Comparison of ENCODE assay signal across 12 cellular contexts in genomic region chr22:33785283-33785991, GRCh38.
DNase-seq lines count a peak whose midpoint lies in the region; ATAC-seq and TF ChIP-seq lines count a peak whose summit lies in the region.
"Had no signal": no experiment of that assay in that cellular context is flagged by ENCODE, and none has a peak within 500 bp of the region (broad histone marks: within the 10 kb centered on the region; RNA-seq: fewer than 3 reads in every experiment).

No MANE protein-coding gene starts in this region.

- no peaks in the 10 kb centered on the region for H3K4me1 Mint-ChIP-seq in stimulated activated naive CD8-positive, alpha-beta T cell treated with anti-CD3 and anti-CD28 coated beads, Interleukin-15, amount 100 ng/mL, for 72 hours
- no peaks in the 10 kb centered on the region for H3K4me1 Mint-ChIP-seq in activated naive CD4-positive, alpha-beta T cell treated with anti-CD3 and anti-CD28 coated beads, Interleukin-2, amount 10 ng/mL, durations not matched to agents 7 days and 5 days

- H3K27ac Mint-ChIP-seq in stimulated activated naive CD8-positive, alpha-beta T cell treated with anti-CD3 and anti-CD28 coated beads, Interleukin-15, amount 100 ng/mL, for 72 hours: no peak overlapping the region
- no peak overlapping the region for H3K27ac Mint-ChIP-seq in activated naive CD4-positive, alpha-beta T cell treated with anti-CD3 and anti-CD28 coated beads, Interleukin-2, amount 10 ng/mL, durations not matched to agents 7 days and 5 days
- H3K27ac Mint-ChIP-seq: CD4-positive, alpha-beta T cell; dendritic cell treated with granulocyte-macrophage colony-stimulating factor and Interleukin-4, amounts not matched to agents 40 ng/mL and 50 ng/mL, for 4 days had no signal

- no peak for TF ChIP-seq RAD21 in SK-N-SH (IDR thresholded peaks at IDR 0.05; ENCODE audit: low read length)

- no peak for TF ChIP-seq CTCF in SK-N-SH (IDR thresholded peaks at IDR 0.05)

- H3K4me3 ChIP-seq in SK-N-SH (ENCODE audit: low read depth in 2 of 2, low read length in 1 of 2): no peak overlapping the region

- H3F3A ChIP-seq in SK-N-SH (replicated peaks; ENCODE audit: insufficient read depth): no peaks in the 10 kb centered on the region

- POLR2A ChIA-PET in SK-N-SH (lab: Yijun Ruan, JAX): no interaction called here

- peak in 1 of 2 experiments; percentile 67; a peak in 2 of 4 replicates for TF ChIP-seq EP300 in SK-N-SH (IDR thresholded peaks at IDR 0.05; ENCODE audit: borderline replicate concordance in 1 of 2, low read depth in 1 of 2, low read length in 1 of 2)

- H2AFZ ChIP-seq in SK-N-SH (ENCODE audit: low read depth): no peak overlapping the region

- peaks cover 1% of the 10 kb centered on the region for H3K36me3 Mint-ChIP-seq in activated naive CD4-positive, alpha-beta T cell treated with anti-CD3 and anti-CD28 coated beads, Interleukin-2, amount 10 ng/mL, durations not matched to agents 7 days and 5 days

- H3K9me3 Mint-ChIP-seq in stimulated activated naive CD8-positive, alpha-beta T cell treated with anti-CD3 and anti-CD28 coated beads, Interleukin-15, amount 100 ng/mL, for 72 hours: peaks cover 27 to 32% of the 10 kb centered on the region in 2 donors
- H3K9me3 Mint-ChIP-seq in activated naive CD4-positive, alpha-beta T cell treated with anti-CD3 and anti-CD28 coated beads, Interleukin-2, amount 10 ng/mL, durations not matched to agents 7 days and 5 days: peaks cover 41% of the 10 kb centered on the region

- no peaks in the 10 kb centered on the region for H3K27me3 ChIP-seq in SK-N-SH (ENCODE audit: insufficient read depth)

- no peaks in the 10 kb centered on the region for H3K9me2 ChIP-seq in SK-N-SH

- peak; percentile 75 for ATAC-seq in stimulated activated naive CD8-positive, alpha-beta T cell treated with anti-CD3 and anti-CD28 coated beads, Interleukin-15, amount 100 ng/mL, for 72 hours
- ATAC-seq in stimulated activated naive CD8-positive, alpha-beta T cell treated with anti-CD3 and anti-CD28 coated beads, Interleukin-15, Interleukin-2, amounts not matched to agents 100 U/mL and 50 U/mL, for 24 hours: no peak
- ATAC-seq in HG02885 (IDR thresholded peaks at IDR 0.05; ENCODE audit: poor library complexity, unreplicated experiment): no peak

- CTCF ChIA-PET in SK-N-SH (lab: Yijun Ruan, JAX): interaction anchor here (0.6 to 1.0 kb wide), 2 partner anchors 19 to 32 kb away, joined by 3 to 4 read pairs; no protein-coding TSS in a partner anchor
- CTCF ChIA-PET in activated naive CD4-positive, alpha-beta T cell treated with anti-CD3 and anti-CD28 coated beads, Interleukin-2, amount 10 ng/mL, durations not matched to agents 7 days and 5 days (lab: Charles Lee): no interaction called here

- no peaks in the 10 kb centered on the region for H3K79me2 ChIP-seq in SK-N-SH (ENCODE audit: insufficient read depth)

- no peak overlapping the region for H3K4me2 ChIP-seq in SK-N-SH

- peaks cover 0 to 6% of the 10 kb centered on the region in 2 experiments; a peak in 2 of 4 replicates for H3K4me1 ChIP-seq in SK-N-SH (ENCODE audit: control insufficient read depth in 1 of 2, insufficient read depth in 2 of 2, low read depth in 1 of 2, low read length in 1 of 2)

- H3K4me3 Mint-ChIP-seq in stimulated activated naive CD8-positive, alpha-beta T cell treated with anti-CD3 and anti-CD28 coated beads, Interleukin-15, amount 100 ng/mL, for 72 hours: no peak overlapping the region
- H3K4me3 Mint-ChIP-seq in activated naive CD4-positive, alpha-beta T cell treated with anti-CD3 and anti-CD28 coated beads, Interleukin-2, amount 10 ng/mL, durations not matched to agents 7 days and 5 days: no peak overlapping the region
- H3K4me3 Mint-ChIP-seq: CD4-positive, alpha-beta T cell; dendritic cell treated with granulocyte-macrophage colony-stimulating factor and Interleukin-4, amounts not matched to agents 40 ng/mL and 50 ng/mL, for 4 days had no signal

- no peaks in the 10 kb centered on the region for H3K27me3 Mint-ChIP-seq in stimulated activated naive CD8-positive, alpha-beta T cell treated with anti-CD3 and anti-CD28 coated beads, Interleukin-15, amount 100 ng/mL, for 72 hours
- no peaks in the 10 kb centered on the region for H3K27me3 Mint-ChIP-seq in activated naive CD4-positive, alpha-beta T cell treated with anti-CD3 and anti-CD28 coated beads, Interleukin-2, amount 10 ng/mL, durations not matched to agents 7 days and 5 days
- H3K27me3 Mint-ChIP-seq: CD4-positive, alpha-beta T cell; dendritic cell treated with granulocyte-macrophage colony-stimulating factor and Interleukin-4, amounts not matched to agents 40 ng/mL and 50 ng/mL, for 4 days had no signal

- WGBS in SK-N-SH (ENCODE audit: low lambda C conversion rate): 28% methylated on average over 5 of the region's 5 CpGs

- DNase-seq in stimulated activated naive CD8-positive, alpha-beta T cell treated with anti-CD3 and anti-CD28 coated beads, Interleukin-15, amount 100 ng/mL, for 72 hours: no peak
- DNase-seq in stimulated activated naive CD8-positive, alpha-beta T cell treated with anti-CD3 and anti-CD28 coated beads, Interleukin-15, Interleukin-2, amounts not matched to agents 100 U/mL and 50 U/mL, for 24 hours: no peak
- DNase-seq in SK-N-SH (peak; percentile 19), iris pigment epithelial cell (ENCODE audit: low read depth) (peak; percentile 11), GDM1 (lab: John Stamatoyannopoulos, UW) (no peak), LoVo (ENCODE audit: low spot score) (no peak)
- DNase-seq in activated naive CD4-positive, alpha-beta T cell treated with anti-CD3 and anti-CD28 coated beads, Interleukin-2, amount 10 ng/mL, durations not matched to agents 7 days and 5 days: no peak
- DNase-seq: activated effector memory CD4-positive, alpha-beta T cell treated with Interleukin-2 at 50 U/mL for 16 hours; CD4-positive, alpha-beta T cell; small intestine had no signal

- H3K36me3 ChIP-seq in SK-N-SH (replicated peaks in 1 of 2; ENCODE audit: control insufficient read depth in 1 of 2, insufficient read depth in 2 of 2, low read length in 1 of 2): no peaks in the 10 kb centered on the region

- H3K9ac ChIP-seq in SK-N-SH: no peak overlapping the region

- H4K20me1 ChIP-seq in SK-N-SH (ENCODE audit: insufficient read depth): no peaks in the 10 kb centered on the region

- peak overlapping the region in 1 of 2 experiments; percentile 69; a peak in 2 of 4 replicates for H3K27ac ChIP-seq in SK-N-SH (ENCODE audit: low read depth in 2 of 2, low read length in 1 of 2)

- H3K9me3 ChIP-seq in SK-N-SH: no peaks in the 10 kb centered on the region

TF ChIP-seq in SK-N-SH, 30 proteins besides CTCF, POLR2A, EP300 and RAD21:
- TF ChIP-seq RCOR1 (IDR thresholded peaks at IDR 0.05; ENCODE audit: low read length) (peak; percentile 69; the same call in 1 of the 2 replicates), GATA2 (CRISPR knock-in tag; IDR thresholded peaks at IDR 0.05) (0 out of 2 replicates have a peak, but pooled peaks have one; percentile 11), MAX (IDR thresholded peaks at IDR 0.05; ENCODE audit: low read depth) (no peak), POLR2AphosphoS5 (IDR thresholded peaks at IDR 0.05; ENCODE audit: low read depth, low read length) (no peak)

Comparison
In these comparisons a context has a peak if more than half of its experiments do, and no peak if none do; other contexts are left out.
1. DNase-seq: peak in SK-N-SH (single experiment) and iris pigment epithelial cell (single experiment); none in stimulated activated naive CD8-positive, alpha-beta T cell treated with anti-CD3 and anti-CD28 coated beads, Interleukin-15, amount 100 ng/mL, for 72 hours (0 of 2), stimulated activated naive CD8-positive, alpha-beta T cell treated with anti-CD3 and anti-CD28 coated beads, Interleukin-15, Interleukin-2, amounts not matched to agents 100 U/mL and 50 U/mL, for 24 hours (single experiment), GDM1 (single experiment), activated naive CD4-positive, alpha-beta T cell treated with anti-CD3 and anti-CD28 coated beads, Interleukin-2, amount 10 ng/mL, durations not matched to agents 7 days and 5 days (single experiment) and LoVo (single experiment).